In the genomic region with DNA sequence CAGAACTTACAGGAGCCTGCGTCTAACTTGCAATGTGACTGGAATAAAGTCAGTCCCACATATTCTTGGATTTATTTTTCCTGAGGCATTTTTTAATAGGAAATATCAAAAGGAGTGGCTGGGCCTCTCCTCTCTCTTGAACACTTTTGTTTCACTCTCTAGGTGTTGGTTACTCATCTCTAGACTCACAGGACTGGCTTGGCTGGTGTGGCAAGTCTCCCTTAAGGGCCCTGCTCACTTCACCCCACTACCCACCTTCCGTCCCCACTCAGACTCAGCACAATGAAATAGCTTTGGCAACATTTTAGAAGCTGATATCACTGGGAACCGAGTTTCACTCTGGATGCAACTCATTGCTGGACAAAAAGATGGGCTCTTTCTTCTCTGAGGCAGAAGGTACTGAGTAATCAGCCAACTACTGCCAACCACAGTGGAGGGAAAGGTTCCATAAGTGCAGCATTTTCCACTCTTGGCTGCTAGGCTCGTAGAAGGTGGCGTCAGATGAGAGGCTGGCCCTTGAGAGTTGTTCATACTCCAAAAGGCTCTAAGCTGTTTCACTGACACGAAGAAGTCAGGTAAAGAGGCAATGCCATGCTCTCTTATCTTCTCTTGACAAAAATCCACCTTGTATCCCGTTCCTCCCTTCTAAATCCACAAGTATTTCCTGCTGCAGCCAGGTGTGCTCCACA, we compare ENCODE assay signal across 19 cellular contexts.
DNase-seq lines count a peak whose midpoint lies in the region; ATAC-seq and TF ChIP-seq lines count a peak whose summit lies in the region.
"Had no signal": no experiment of that assay in that cellular context is flagged by ENCODE, and none has a peak within 500 bp of the region (broad histone marks: within the 10 kb centered on the region; RNA-seq: fewer than 3 reads in every experiment).

No MANE protein-coding gene starts in this region.

- TF ChIP-seq POLR2A in body of pancreas (IDR thresholded peaks at IDR 0.05) = no peak
- TF ChIP-seq POLR2A in upper lobe of left lung (IDR thresholded peaks at IDR 0.05) = no peak

- H3K9me3 ChIP-seq in left ventricle myocardium inferior (replicated peaks) = no peaks in the 10 kb centered on the region
- H3K9me3 ChIP-seq in body of pancreas = no peaks in the 10 kb centered on the region
- no peaks in the 10 kb centered on the region for H3K9me3 ChIP-seq in lower lobe of right lung
- no peaks in the 10 kb centered on the region for H3K9me3 ChIP-seq in upper lobe of left lung
- H3K9me3 ChIP-seq: A549; BLaER1 treated with 17β-estradiol and CSF1 and Interleukin-3, amounts not matched to agents 10 nM and 100 nM; prostate gland had no signal

- H3K27me3 ChIP-seq in left ventricle myocardium inferior (ENCODE audit: low read depth) = no peaks in the 10 kb centered on the region
- H3K27me3 ChIP-seq in body of pancreas = no peaks in the 10 kb centered on the region
- H3K27me3 ChIP-seq in lower lobe of right lung (ENCODE audit: low read depth) = no peaks in the 10 kb centered on the region
- no peaks in the 10 kb centered on the region for H3K27me3 ChIP-seq in upper lobe of left lung
- H3K27me3 ChIP-seq: BLaER1 treated with 17β-estradiol and CSF1 and Interleukin-3, amounts not matched to agents 10 nM and 100 nM had no signal

- WGBS in body of pancreas, 2 donors = 72 to 81% methylated on average over 7 of the region's 7 CpGs
- WGBS in upper lobe of left lung, 2 donors = 68 to 77% methylated on average over 7 of the region's 7 CpGs

- no peak for ATAC-seq in left ventricle myocardium superior
- ATAC-seq in body of pancreas = peak; percentile 51
- ATAC-seq in lower lobe of right lung = peak; percentile 78 to 84
- ATAC-seq in upper lobe of left lung (ENCODE audit: low FRiP score in 2 of 2) = peak in 1 of 2 donors; percentile 78
- ATAC-seq: A549, natural killer cell had no signal

- H3K36me3 ChIP-seq in left ventricle myocardium inferior (no peaks in the 10 kb centered on the region), body of pancreas (replicated peaks in 1 of 2; ENCODE audit: insufficient read depth in 1 of 2, low read depth in 2 of 2) (no peaks in the 10 kb centered on the region), lower lobe of right lung (no peaks in the 10 kb centered on the region), upper lobe of left lung (no peaks in the 10 kb centered on the region)
- H3K36me3 ChIP-seq: BLaER1 treated with 17β-estradiol and CSF1 and Interleukin-3, amounts not matched to agents 10 nM and 100 nM; prostate gland had no signal

- H3K27ac ChIP-seq in left ventricle myocardium inferior (replicated peaks) = peak overlapping the region; percentile 87
- peak overlapping the region in 3 of 4 donors; percentile 20 to 53 (median 44) for H3K27ac ChIP-seq in body of pancreas
- peak overlapping the region; percentile 47 for H3K27ac ChIP-seq in lower lobe of right lung
- H3K27ac ChIP-seq in upper lobe of left lung = peak overlapping the region in 3 of 4 donors; percentile 53 to 70 (median 60)
- H3K27ac ChIP-seq: A549; BLaER1 treated with 17β-estradiol and CSF1 and Interleukin-3, amounts not matched to agents 10 nM and 100 nM; prostate gland had no signal

- H3K4me1 ChIP-seq in left ventricle myocardium inferior (peaks cover 55% of the 10 kb centered on the region), body of pancreas (peaks cover 22% of the 10 kb centered on the region), lower lobe of right lung (peaks cover 33% of the 10 kb centered on the region), upper lobe of left lung (peaks cover 23 to 34% (median 28%) of the 10 kb centered on the region in 4 donors)

- TF ChIP-seq CTCF in left ventricle myocardium inferior (IDR thresholded peaks at IDR 0.05; ENCODE audit: borderline replicate concordance) (no peak), body of pancreas (IDR thresholded peaks at IDR 0.05) (no peak), lower lobe of right lung (IDR thresholded peaks at IDR 0.05) (no peak), upper lobe of left lung (IDR thresholded peaks at IDR 0.05) (no peak)

- H3K4me3 ChIP-seq in left ventricle myocardium inferior (no peak overlapping the region), body of pancreas (no peak overlapping the region), lower lobe of right lung (no peak overlapping the region), upper lobe of left lung (no peak overlapping the region)
- H3K4me3 ChIP-seq: A549; BLaER1 treated with 17β-estradiol and CSF1 and Interleukin-3, amounts not matched to agents 10 nM and 100 nM; prostate gland had no signal

- no peak for DNase-seq in left ventricle myocardium inferior
- no peak for DNase-seq in left ventricle myocardium superior
- peak in 3 of 4 donors; percentile 32 to 41 (median 40) for DNase-seq in body of pancreas
- peak; percentile 64 for DNase-seq in lower lobe of right lung
- DNase-seq in upper lobe of left lung = peak in 1 of 2 donors; percentile 71
- DNase-seq in NCI-H2081 (lab: John Stamatoyannopoulos, UW) = no peak
- DNase-seq in stimulated activated CD4-positive, alpha-beta T cell treated with anti-CD3 and anti-CD28 coated beads, Interleukin-2, amount 100 ng/mL, for 24 hours = no peak
- DNase-seq in activated CD8-positive, alpha-beta memory T cell treated with anti-CD3 and anti-CD28 coated beads, Interleukin-2, amount 50 U/mL, for 4 hours = no peak
- DNase-seq: caudate nucleus; effector CD8-positive, alpha-beta T cell; HFFc6; natural killer cell; NCI-H1694; NCI-H446; SIG-M5; stimulated activated naive CD4-positive, alpha-beta T cell had no signal

- peak in 1 of 4 donors; percentile 37 for TF ChIP-seq EP300 in upper lobe of left lung (IDR thresholded peaks at IDR 0.05)

- intact Hi-C loops in left ventricle myocardium inferior (cut with micrococcal nuclease) (no loop called here), left ventricle myocardium superior (cut with micrococcal nuclease) (no loop called here), body of pancreas (cut with DNase I) (no loop called here), lower lobe of right lung (cut with DNase I) (no loop called here)

Comparison
In these comparisons a context has a peak if more than half of its experiments do, and no peak if none do; other contexts are left out.
1. DNase-seq: peak in body of pancreas (3 of 4) and lower lobe of right lung (single experiment); none in left ventricle myocardium inferior (single experiment), left ventricle myocardium superior (single experiment), NCI-H2081 (0 of 2), stimulated activated CD4-positive, alpha-beta T cell treated with anti-CD3 and anti-CD28 coated beads, Interleukin-2, amount 100 ng/mL, for 24 hours (0 of 2) and activated CD8-positive, alpha-beta memory T cell treated with anti-CD3 and anti-CD28 coated beads, Interleukin-2, amount 50 U/mL, for 4 hours (single experiment).
2. Peak in every context shown above with its lines, with median percentiles within 50 percentile points of each other: H3K27ac ChIP-seq.